ENCODE assay signal across 13 cellular contexts in genomic region chr9:93965830-93966577, GRCh38. TPM values are rescaled to one million over a fixed set of nuclear protein-coding genes. Genes with fewer than 3 reads are reported as not detected.
DNase-seq lines count a peak whose midpoint lies in the region; TF ChIP-seq lines count a peak whose summit lies in the region.
"Had no signal": no experiment of that assay in that cellular context is flagged by ENCODE, and none has a peak within 500 bp of the region (broad histone marks: within the 10 kb centered on the region; RNA-seq: fewer than 3 reads in every experiment).

No MANE protein-coding gene starts in this region.

- DNase-seq in GM13976 (ENCODE audit: low spot score) (peak; percentile 17), NCI-H2029 treated with DMSO at 0.1 percent for 48 hours (lab: John Stamatoyannopoulos, UW) (peak; percentile 58), coronary artery (ENCODE audit: low spot score) (peak; percentile 65), osteoblast (ENCODE audit: insufficient read length, low spot score, missing footprints) (peak; percentile 83), NCI-H526 treated with DMSO at 0.1 percent for 48 hours (lab: John Stamatoyannopoulos, UW) (no peak), MV-4-11 (lab: John Stamatoyannopoulos, UW) (no peak), SIG-M5 (lab: John Stamatoyannopoulos, UW) (no peak)
- DNase-seq: cortex of kidney, MG63, NCI-H2227 treated with DMSO at 0.1 percent for 48 hours, Right ventricle myocardium superior had no signal

- TF ChIP-seq CTCF in GM13976 (IDR thresholded peaks at IDR 0.05; ENCODE audit: borderline replicate concordance, control extremely low read depth, extremely low read depth, insufficient read depth, missing control alignments) (no peak), coronary artery (IDR thresholded peaks at IDR 0.05) (no peak), osteoblast (IDR thresholded peaks at IDR 0.05; ENCODE audit: extremely low read depth, low read depth, low read length) (no peak)

- H4K20me1 ChIP-seq in osteoblast (ENCODE audit: insufficient read depth, low read length), result no peaks in the 10 kb centered on the region

- H3K79me2 ChIP-seq in osteoblast (ENCODE audit: insufficient read depth, low read length), result no peaks in the 10 kb centered on the region

- H3K9me3 ChIP-seq in osteoblast (ENCODE audit: low read depth, low read length), result no peaks in the 10 kb centered on the region
- H3K9me3 ChIP-seq: MG63 had no signal

- H3K4me2 ChIP-seq in osteoblast (ENCODE audit: insufficient read depth, low read length), result no peak overlapping the region

- no peak overlapping the region for H3K4me3 ChIP-seq in coronary artery
- no peak overlapping the region for H3K4me3 ChIP-seq in osteoblast (ENCODE audit: insufficient read depth, low read length)
- H3K4me3 ChIP-seq: MG63 had no signal

- in situ Hi-C loops in GM13976 (cut with MboI; ENCODE audit: low sequenced_read_pairs, unreplicated experiment), result loop anchor here (25.0 kb wide), 1 partner anchor 279 kb away; no protein-coding TSS in a partner anchor

- H2AFZ ChIP-seq in osteoblast (ENCODE audit: low read length), result no peak overlapping the region

- no peaks in the 10 kb centered on the region for H3K27me3 ChIP-seq in osteoblast (ENCODE audit: insufficient read depth, low read length)
- H3K27me3 ChIP-seq: MG63 had no signal

- H3K36me3 ChIP-seq in osteoblast (ENCODE audit: insufficient read depth, low read length), result no peaks in the 10 kb centered on the region
- H3K36me3 ChIP-seq: MG63 had no signal

- H3K27ac ChIP-seq in coronary artery, result no peak overlapping the region
- H3K27ac ChIP-seq in osteoblast (ENCODE audit: low read depth, low read length), result no peak overlapping the region

- H3K4me1 ChIP-seq in osteoblast (ENCODE audit: insufficient read depth, low read length), result peaks cover 8% of the 10 kb centered on the region

RNA-seq across cellular contexts. Expression of gene BARX1, which starts 10.8 kb away (rescaled TPM):
- 8.5 and 15.6 TPM in 2 replicates for total RNA-seq in osteoblast
- total RNA-seq: myocyte, Right ventricle myocardium superior, subcutaneous adipose tissue had no signal

Comparison
In these comparisons a context has a peak if more than half of its experiments do, and no peak if none do; other contexts are left out.
1. DNase-seq: peak in GM13976 (single experiment), NCI-H2029 treated with DMSO at 0.1 percent for 48 hours (single experiment), coronary artery (single experiment) and osteoblast (single experiment); none in NCI-H526 treated with DMSO at 0.1 percent for 48 hours (single experiment), MV-4-11 (single experiment) and SIG-M5 (single experiment).